ENCODE assay signal across 8 cellular contexts in the genomic region with DNA sequence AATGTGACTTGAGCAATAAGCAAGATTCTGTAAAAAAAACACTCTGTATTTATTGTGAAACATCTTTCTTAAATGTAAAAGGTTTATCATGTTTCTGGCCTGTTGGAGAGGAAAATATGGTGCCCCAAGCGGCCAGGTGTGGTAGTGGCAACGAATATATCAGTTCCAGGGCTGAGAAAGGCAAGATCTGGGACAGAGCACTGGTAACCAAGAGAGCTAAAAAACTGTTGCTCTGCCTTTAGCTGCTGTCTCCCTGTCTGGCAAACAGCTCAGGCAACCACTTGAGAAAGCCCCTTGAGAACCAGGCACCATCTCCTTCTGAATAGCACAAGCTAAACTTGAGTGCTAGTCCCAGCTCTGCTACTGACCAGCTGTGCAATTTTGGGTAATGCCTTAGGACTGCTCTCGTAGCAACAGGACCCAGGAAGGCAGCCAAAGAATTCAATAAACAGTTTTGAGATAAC.
A peak's percentile ranks its signal among the peaks of the same experiment; 100 is the strongest.
DNase-seq lines count a peak whose midpoint lies in the region; ATAC-seq and TF ChIP-seq lines count a peak whose summit lies in the region.

No MANE protein-coding gene starts in this region.

- H3K27me3 ChIP-seq in breast epithelium (no peaks in the 10 kb centered on the region), osteoblast (ENCODE audit: insufficient read depth, low read length) (no peaks in the 10 kb centered on the region)

- H3K36me3 ChIP-seq in breast epithelium (no peaks in the 10 kb centered on the region), osteoblast (ENCODE audit: insufficient read depth, low read length) (no peaks in the 10 kb centered on the region)

- H3K4me1 ChIP-seq in breast epithelium (no peaks in the 10 kb centered on the region), osteoblast (ENCODE audit: insufficient read depth, low read length) (peaks cover 3% of the 10 kb centered on the region)

- peaks cover 2% of the 10 kb centered on the region for H4K20me1 ChIP-seq in osteoblast (ENCODE audit: insufficient read depth, low read length)

- DNase-seq in NCI-H2227 (lab: John Stamatoyannopoulos, UW; ENCODE audit: unreplicated experiment) (peak; percentile 3), NCI-H2227 treated with DMSO at 0.1 percent for 48 hours (lab: John Stamatoyannopoulos, UW) (no peak), breast epithelium (ENCODE audit: low spot score in 2 of 2) (no peak), osteoblast (ENCODE audit: insufficient read length, low spot score, missing footprints) (no peak), NK-92 (lab: John Stamatoyannopoulos, UW; ENCODE audit: unreplicated experiment) (no peak), amniotic stem cell (lab: John Stamatoyannopoulos, UW) (no peak), NCI-H2196 (lab: John Stamatoyannopoulos, UW; ENCODE audit: unreplicated experiment) (no peak)

- H2AFZ ChIP-seq in osteoblast (ENCODE audit: low read length): no peak overlapping the region

- TF ChIP-seq POLR2A in breast epithelium (IDR thresholded peaks at IDR 0.05): no peak

- H3K27ac ChIP-seq in breast epithelium: no peak overlapping the region
- no peak overlapping the region for H3K27ac ChIP-seq in osteoblast (ENCODE audit: low read depth, low read length)

- ATAC-seq in HG03442 (IDR thresholded peaks at IDR 0.05; ENCODE audit: unreplicated experiment): peak; percentile 61

- intact Hi-C loops in breast epithelium (cut with DNase I; ENCODE audit: low total_unique reads): no loop called here

- H3K9me3 ChIP-seq in breast epithelium (no peaks in the 10 kb centered on the region), osteoblast (ENCODE audit: low read depth, low read length) (no peaks in the 10 kb centered on the region)

- TF ChIP-seq CTCF in breast epithelium (IDR thresholded peaks at IDR 0.05) (peak in 2 of 3 donors; percentile 29 to 34), osteoblast (IDR thresholded peaks at IDR 0.05; ENCODE audit: extremely low read depth, low read depth, low read length) (peak; percentile 28)

- H3K4me3 ChIP-seq in breast epithelium (no peak overlapping the region), osteoblast (ENCODE audit: insufficient read depth, low read length) (no peak overlapping the region)

- no peak overlapping the region for H3K4me2 ChIP-seq in osteoblast (ENCODE audit: insufficient read depth, low read length)

- no peaks in the 10 kb centered on the region for H3K79me2 ChIP-seq in osteoblast (ENCODE audit: insufficient read depth, low read length)
